ENCODE assay signal across 8 cellular contexts in genomic region chr19:53132231-53132991, GRCh38. TPM values are rescaled to one million over a fixed set of nuclear protein-coding genes. Genes with fewer than 3 reads are reported as not detected.
DNase-seq lines count a peak whose midpoint lies in the region; ATAC-seq and TF ChIP-seq lines count a peak whose summit lies in the region.

TSS of gene ZNF415 (minus strand) at chr19:53132910. CDS start at chr19:53122676, 10,234 bp downstream.

- no peak for TF ChIP-seq CTCF in neural progenitor cell (IDR thresholded peaks at IDR 0.05)

- peaks cover 23% of the 10 kb centered on the region for H3K4me1 ChIP-seq in neural progenitor cell
- H3K4me1 ChIP-seq in subcutaneous abdominal adipose tissue (ENCODE audit: control insufficient read depth in 5 of 5, insufficient read depth in 5 of 5, low read length in 5 of 5) = peaks cover 2 to 22% (median 20%) of the 10 kb centered on the region in 5 donors

- peaks cover 8% of the 10 kb centered on the region for H3F3A ChIP-seq in neural progenitor cell (ENCODE audit: low read depth)

- H3K4me3 Mint-ChIP-seq in activated naive CD8-positive, alpha-beta T cell = peak within 1 kb of the TSS; percentile 59
- H3K4me3 Mint-ChIP-seq in neural progenitor cell = peak within 1 kb of the TSS; percentile 79

- H3K27ac ChIP-seq in neural progenitor cell (no peak within 1 kb of the TSS), subcutaneous abdominal adipose tissue (ENCODE audit: low read depth, low read length) (peak within 1 kb of the TSS; percentile 40)

- intact Hi-C loops in head of caudate nucleus (cut with DNase I) = loop anchor here (10.0 kb wide), 1 partner anchor 58 kb away; no protein-coding TSS in a partner anchor

- H2AFZ ChIP-seq in neural progenitor cell (replicated peaks) = peak within 1 kb of the TSS; percentile 92

- H3K4me2 ChIP-seq in neural progenitor cell = peak within 1 kb of the TSS; percentile 82

- H3K27me3 Mint-ChIP-seq in activated naive CD8-positive, alpha-beta T cell = peaks cover 8% of the 10 kb centered on the region
- H3K27me3 Mint-ChIP-seq in neural progenitor cell (ENCODE audit: insufficient read depth, low read depth) = peaks cover 4% of the 10 kb centered on the region

- H3K9me3 Mint-ChIP-seq in activated naive CD8-positive, alpha-beta T cell (ENCODE audit: low read depth) = peaks cover 37% of the 10 kb centered on the region
- peaks cover 43% of the 10 kb centered on the region for H3K9me3 Mint-ChIP-seq in neural progenitor cell

- no peak within 1 kb of the TSS for H3K9ac ChIP-seq in neural progenitor cell
- peak within 1 kb of the TSS; percentile 7 to 81 (median 72) for H3K9ac ChIP-seq in subcutaneous abdominal adipose tissue (ENCODE audit: low read length in 5 of 5)

- peaks cover 8% of the 10 kb centered on the region for H3K4me1 Mint-ChIP-seq in activated naive CD8-positive, alpha-beta T cell (ENCODE audit: low read depth)
- H3K4me1 Mint-ChIP-seq in neural progenitor cell = peaks cover 5% of the 10 kb centered on the region

- ATAC-seq in GM18517 (IDR thresholded peaks at IDR 0.05; ENCODE audit: unreplicated experiment) (no peak), HG03342 (IDR thresholded peaks at IDR 0.05; ENCODE audit: unreplicated experiment) (no peak)

- H3K27me3 ChIP-seq in neural progenitor cell = no peaks in the 10 kb centered on the region
- H3K27me3 ChIP-seq in subcutaneous abdominal adipose tissue (ENCODE audit: control insufficient read depth in 5 of 5, insufficient read depth in 4 of 5, low read length in 5 of 5) = no peaks in the 10 kb centered on the region

- H4K20me1 ChIP-seq in neural progenitor cell (ENCODE audit: low read depth) = peaks cover 4% of the 10 kb centered on the region

- H3K27ac Mint-ChIP-seq in activated naive CD8-positive, alpha-beta T cell = no peak within 1 kb of the TSS
- H3K27ac Mint-ChIP-seq in neural progenitor cell = peak within 1 kb of the TSS; percentile 33

- H3K4me3 ChIP-seq in neural progenitor cell (peak within 1 kb of the TSS; percentile 55), subcutaneous abdominal adipose tissue (ENCODE audit: low read depth in 1 of 5, low read length in 5 of 5) (peak within 1 kb of the TSS; percentile 66 to 87 (median 83))

- no peaks in the 10 kb centered on the region for H3K36me3 ChIP-seq in neural progenitor cell
- peaks cover 0 to 2% (median 0%) of the 10 kb centered on the region in 5 donors for H3K36me3 ChIP-seq in subcutaneous abdominal adipose tissue (ENCODE audit: control insufficient read depth in 5 of 5, insufficient read depth in 5 of 5, low read length in 5 of 5)

- H3K36me3 Mint-ChIP-seq in activated naive CD8-positive, alpha-beta T cell = peaks cover 35% of the 10 kb centered on the region
- H3K36me3 Mint-ChIP-seq in neural progenitor cell = peaks cover 20% of the 10 kb centered on the region

- H3K79me2 ChIP-seq in neural progenitor cell (ENCODE audit: low read depth) = peaks cover 10% of the 10 kb centered on the region

- H3K9me3 ChIP-seq in neural progenitor cell (ENCODE audit: low read depth) (no peaks in the 10 kb centered on the region), subcutaneous abdominal adipose tissue (ENCODE audit: control insufficient read depth in 5 of 5, low read length in 5 of 5) (peaks cover 0 to 22% (median 8%) of the 10 kb centered on the region in 5 donors)

- peak; percentile 86 for DNase-seq in ELF-1 (ENCODE audit: low read depth, low spot score)
- peak; percentile 27 for DNase-seq in NCI-H82 treated with DMSO at 0.1 percent for 48 hours (lab: John Stamatoyannopoulos, UW; ENCODE audit: unreplicated experiment)
- DNase-seq in head of caudate nucleus = peak; percentile 78 to 95 (median 88)
- DNase-seq in neural progenitor cell (ENCODE audit: low spot score) = peak; percentile 96

RNA-seq across cellular contexts. Expression of gene ZNF415, which starts in this region (rescaled TPM):
- 20.3 and 23.9 TPM in 2 replicates for total RNA-seq in neural progenitor cell (ENCODE audit: low replicate concordance)

Comparison
In these comparisons a context has a peak if more than half of its experiments do, and no peak if none do; other contexts are left out.
1. DNase-seq: peak in every context shown above with its lines; median percentile 96 in neural progenitor cell; 88 in head of caudate nucleus; 86 in ELF-1; 27 in NCI-H82 treated with DMSO at 0.1 percent for 48 hours.